In genomic region chr17:4536742-4537411, GRCh38 we compare ENCODE assay signal across 12 cellular contexts. TPM values are rescaled to one million over a fixed set of nuclear protein-coding genes. Genes with fewer than 3 reads are reported as not detected.
DNase-seq lines count a peak whose midpoint lies in the region; ATAC-seq lines count a peak whose summit lies in the region.
"Had no signal": no experiment of that assay in that cellular context is flagged by ENCODE, and none has a peak within 500 bp of the region (broad histone marks: within the 10 kb centered on the region; RNA-seq: fewer than 3 reads in every experiment).

No MANE protein-coding gene starts in this region.

- ATAC-seq in GM21515 (IDR thresholded peaks at IDR 0.05; ENCODE audit: unreplicated experiment) = no peak
- ATAC-seq: stimulated activated naive CD8-positive, alpha-beta T cell treated with anti-CD3 and anti-CD28 coated beads, Interleukin-15, Interleukin-2, amounts not matched to agents 100 U/mL and 50 U/mL, for 24 hours had no signal

- peak; percentile 54 for DNase-seq in AG20443 (ENCODE audit: low spot score)
- DNase-seq in NCI-H226 = peak; percentile 56
- peak; percentile 33 for DNase-seq in fibroblast of peridontal ligament (ENCODE audit: extremely low read depth)
- DNase-seq in pons (ENCODE audit: low spot score) = peak; percentile 53
- DNase-seq in SK-N-DZ (ENCODE audit: low spot score) = no peak
- no peak for DNase-seq in DMS79 (lab: John Stamatoyannopoulos, UW)
- DNase-seq in SW 1271 (lab: John Stamatoyannopoulos, UW) = no peak
- DNase-seq: CD4-positive, CD25-positive, alpha-beta regulatory T cell; small intestine; stimulated activated naive CD8-positive, alpha-beta T cell treated with anti-CD3 and anti-CD28 coated beads, Interleukin-15, Interleukin-2, amounts not matched to agents 100 U/mL and 50 U/mL, for 24 hours; T-helper 1 cell had no signal

RNA-seq across cellular contexts. Expression of gene MYBBP1A, which starts 18.3 kb away (rescaled TPM):
- 64.2 and 66.4 TPM in 2 replicates for polyA plus RNA-seq in SK-N-DZ (2014; cell fraction: cytosol; rRNA removed)
- polyA plus RNA-seq in SK-N-DZ (2014; cell fraction: nucleus; rRNA removed) = 201 and 229 TPM in 2 replicates

RNA-seq across cellular contexts. Expression of gene GGT6, which starts 23.5 kb away (rescaled TPM):
- not detected in 2 replicates for polyA plus RNA-seq in SK-N-DZ (2014; cell fraction: cytosol; rRNA removed)
- polyA plus RNA-seq in SK-N-DZ (2014; cell fraction: nucleus; rRNA removed) = not detected in 2 replicates
- polyA plus RNA-seq: CD4-positive, CD25-positive, alpha-beta regulatory T cell had no signal

RNA-seq across cellular contexts. Expression of gene SPNS2, which starts 38.2 kb away (rescaled TPM):
- polyA plus RNA-seq in SK-N-DZ (2014; cell fraction: cytosol; rRNA removed) = 0.70 and 2.4 TPM in 2 replicates
- polyA plus RNA-seq in SK-N-DZ (2014; cell fraction: nucleus; rRNA removed) = 4.3 and 4.4 TPM in 2 replicates
- polyA plus RNA-seq: CD4-positive, CD25-positive, alpha-beta regulatory T cell had no signal

RNA-seq across cellular contexts. Expression of gene SMTNL2, which starts 47.5 kb away (rescaled TPM):
- 0.23 and 0.28 TPM in 2 replicates for polyA plus RNA-seq in SK-N-DZ (2014; cell fraction: cytosol; rRNA removed)
- polyA plus RNA-seq in SK-N-DZ (2014; cell fraction: nucleus; rRNA removed) = 0.13 and 0.15 TPM in 2 replicates
- polyA plus RNA-seq: CD4-positive, CD25-positive, alpha-beta regulatory T cell had no signal

Comparison
In these comparisons a context has a peak if more than half of its experiments do, and no peak if none do; other contexts are left out.
1. DNase-seq: peak in AG20443 (single experiment), NCI-H226 (single experiment), fibroblast of peridontal ligament (single experiment) and pons (single experiment); none in SK-N-DZ (single experiment), DMS79 (single experiment) and SW 1271 (0 of 2).